ENCODE assay signal across 1 cellular context in the genomic region with DNA sequence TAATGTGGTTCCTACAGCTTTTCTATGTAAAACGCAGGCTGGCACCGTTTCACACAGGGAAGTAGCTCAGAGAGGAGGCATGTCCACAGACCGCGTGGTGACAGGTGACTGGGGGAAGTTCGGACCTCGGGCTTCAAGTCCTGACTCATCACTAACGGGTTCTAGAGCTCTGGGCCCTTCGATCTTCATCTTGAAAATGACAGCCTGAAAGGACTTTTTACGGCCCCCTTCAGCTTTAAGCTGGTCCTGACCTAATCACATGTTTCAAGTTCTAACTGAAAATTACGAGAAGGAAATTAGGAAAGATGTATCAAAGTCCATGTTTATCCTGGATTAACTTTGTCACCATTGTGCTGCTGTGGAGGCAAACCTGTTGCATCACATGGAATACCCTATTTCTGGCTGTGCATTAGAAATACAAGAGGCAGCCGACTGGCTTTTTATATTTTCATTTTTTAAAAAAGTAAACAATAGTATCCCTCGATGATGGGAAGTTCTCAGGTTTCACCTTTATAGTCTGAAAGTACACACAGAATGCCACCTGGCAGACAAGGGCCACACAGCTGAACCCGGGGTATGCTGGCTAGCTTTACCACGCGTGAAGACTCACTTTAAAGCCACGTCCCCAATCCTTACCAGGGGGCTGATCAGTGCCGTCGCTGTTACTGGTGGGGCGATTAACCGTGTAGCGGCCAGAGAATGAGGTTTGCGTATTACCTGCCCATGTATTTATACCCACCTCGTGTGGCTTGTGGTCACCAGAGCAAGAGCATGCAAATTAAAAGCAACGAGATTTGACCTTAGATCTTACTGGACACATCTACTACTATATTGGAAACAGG.
TF ChIP-seq lines count a peak whose summit lies in the region.

No MANE protein-coding gene starts in this region.

TF ChIP-seq in HepG2, 621 proteins besides CTCF, POLR2A, EP300 and RAD21 (continued from another document and continues in another):
- TF ChIP-seq, protein P1, sequence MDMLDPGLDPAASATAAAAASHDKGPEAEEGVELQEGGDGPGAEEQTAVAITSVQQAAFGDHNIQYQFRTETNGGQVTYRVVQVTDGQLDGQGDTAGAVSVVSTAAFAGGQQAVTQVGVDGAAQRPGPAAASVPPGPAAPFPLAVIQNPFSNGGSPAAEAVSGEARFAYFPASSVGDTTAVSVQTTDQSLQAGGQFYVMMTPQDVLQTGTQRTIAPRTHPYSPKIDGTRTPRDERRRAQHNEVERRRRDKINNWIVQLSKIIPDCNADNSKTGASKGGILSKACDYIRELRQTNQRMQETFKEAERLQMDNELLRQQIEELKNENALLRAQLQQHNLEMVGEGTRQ (IDR thresholded peaks at IDR 0.05; ENCODE audit: low read depth, low read length) = no peak
- TF ChIP-seq, protein P1 (CRISPR knock-in tag; IDR thresholded peaks at IDR 0.05; ENCODE audit: borderline replicate concordance) = 0 out of 2 replicates have a peak, but pooled peaks have one; percentile 10
- TF ChIP-seq REL (CRISPR knock-in tag; conservative IDR thresholded peaks at IDR 0.05) = no peak
- TF ChIP-seq ZFP90 (CRISPR knock-in tag; IDR thresholded peaks at IDR 0.05; ENCODE audit: borderline replicate concordance) = peak; percentile 23; the same call in 1 of the 2 replicates
- TF ChIP-seq ZNF766 (CRISPR knock-in tag; IDR thresholded peaks at IDR 0.05; ENCODE audit: borderline replicate concordance) = 0 out of 2 replicates have a peak, but pooled peaks have one; percentile 9
- no peak for TF ChIP-seq IKZF1 (IDR thresholded peaks at IDR 0.05)
- TF ChIP-seq, protein P2, sequence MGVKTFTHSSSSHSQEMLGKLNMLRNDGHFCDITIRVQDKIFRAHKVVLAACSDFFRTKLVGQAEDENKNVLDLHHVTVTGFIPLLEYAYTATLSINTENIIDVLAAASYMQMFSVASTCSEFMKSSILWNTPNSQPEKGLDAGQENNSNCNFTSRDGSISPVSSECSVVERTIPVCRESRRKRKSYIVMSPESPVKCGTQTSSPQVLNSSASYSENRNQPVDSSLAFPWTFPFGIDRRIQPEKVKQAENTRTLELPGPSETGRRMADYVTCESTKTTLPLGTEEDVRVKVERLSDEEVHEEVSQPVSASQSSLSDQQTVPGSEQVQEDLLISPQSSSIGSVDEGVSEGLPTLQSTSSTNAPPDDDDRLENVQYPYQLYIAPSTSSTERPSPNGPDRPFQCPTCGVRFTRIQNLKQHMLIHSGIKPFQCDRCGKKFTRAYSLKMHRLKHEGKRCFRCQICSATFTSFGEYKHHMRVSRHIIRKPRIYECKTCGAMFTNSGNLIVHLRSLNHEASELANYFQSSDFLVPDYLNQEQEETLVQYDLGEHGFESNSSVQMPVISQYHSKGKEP (CRISPR knock-in tag; IDR thresholded peaks at IDR 0.05) = no peak
- TF ChIP-seq CCAR2 (optimal IDR thresholded peaks at IDR 0.05; ENCODE audit: low read depth, low read length) = no peak
- peak; percentile 86 for TF ChIP-seq FOSL2 (CRISPR knock-in tag; IDR thresholded peaks at IDR 0.05)
- TF ChIP-seq ZNF234 (CRISPR knock-in tag; conservative IDR thresholded peaks at IDR 0.05) = peak; percentile 54; the same call in 1 of the 2 replicates
- no peak for TF ChIP-seq SMAD9 (CRISPR knock-in tag; IDR thresholded peaks at IDR 0.05)
- TF ChIP-seq ZNF264 (CRISPR knock-in tag; IDR thresholded peaks at IDR 0.05) = no peak
- peak; percentile 73; the same call in 1 of the 2 replicates for TF ChIP-seq ZNF614 (CRISPR knock-in tag; IDR thresholded peaks at IDR 0.05; ENCODE audit: borderline replicate concordance)
- no peak for TF ChIP-seq SP4 (CRISPR knock-in tag; IDR thresholded peaks at IDR 0.05)
- TF ChIP-seq ZNF703 (CRISPR knock-in tag; IDR thresholded peaks at IDR 0.05; ENCODE audit: borderline replicate concordance) = no peak; the same call in 1 of the 2 replicates
- TF ChIP-seq ZSCAN20 (CRISPR knock-in tag; IDR thresholded peaks at IDR 0.05; ENCODE audit: borderline replicate concordance) = no peak
- TF ChIP-seq ZNF318 (CRISPR knock-in tag; IDR thresholded peaks at IDR 0.05) = no peak
- no peak for TF ChIP-seq BRD4 (CRISPR knock-in tag; IDR thresholded peaks at IDR 0.05)
- TF ChIP-seq PREB (CRISPR knock-in tag; IDR thresholded peaks at IDR 0.05) = no peak
- TF ChIP-seq HNRNPUL1 (IDR thresholded peaks at IDR 0.05; ENCODE audit: low read depth, low read length) = no peak
- TF ChIP-seq HDAC2 (CRISPR knock-in tag; IDR thresholded peaks at IDR 0.05) = peak; percentile 93
- 0 out of 2 replicates have a peak, but pooled peaks have one; percentile 43 for TF ChIP-seq MEIS2 (CRISPR knock-in tag; IDR thresholded peaks at IDR 0.05)
- TF ChIP-seq ZFP1 (CRISPR knock-in tag; IDR thresholded peaks at IDR 0.05) = peak; percentile 86; the same call in 1 of the 2 replicates
- TF ChIP-seq ETV5 (CRISPR knock-in tag; IDR thresholded peaks at IDR 0.05; ENCODE audit: borderline replicate concordance) = peak; percentile 83
- no peak for TF ChIP-seq GABPA (IDR thresholded peaks at IDR 0.05; ENCODE audit: low read depth, low read length)
- TF ChIP-seq GABPA (CRISPR knock-in tag; IDR thresholded peaks at IDR 0.05; ENCODE audit: low read depth) = peak; percentile 48
- peak; percentile 40; the same call in 1 of the 2 replicates for TF ChIP-seq ZBTB34 (CRISPR knock-in tag; IDR thresholded peaks at IDR 0.05)
- no peak for TF ChIP-seq RBAK (CRISPR knock-in tag; IDR thresholded peaks at IDR 0.05)
- TF ChIP-seq, protein P3, sequence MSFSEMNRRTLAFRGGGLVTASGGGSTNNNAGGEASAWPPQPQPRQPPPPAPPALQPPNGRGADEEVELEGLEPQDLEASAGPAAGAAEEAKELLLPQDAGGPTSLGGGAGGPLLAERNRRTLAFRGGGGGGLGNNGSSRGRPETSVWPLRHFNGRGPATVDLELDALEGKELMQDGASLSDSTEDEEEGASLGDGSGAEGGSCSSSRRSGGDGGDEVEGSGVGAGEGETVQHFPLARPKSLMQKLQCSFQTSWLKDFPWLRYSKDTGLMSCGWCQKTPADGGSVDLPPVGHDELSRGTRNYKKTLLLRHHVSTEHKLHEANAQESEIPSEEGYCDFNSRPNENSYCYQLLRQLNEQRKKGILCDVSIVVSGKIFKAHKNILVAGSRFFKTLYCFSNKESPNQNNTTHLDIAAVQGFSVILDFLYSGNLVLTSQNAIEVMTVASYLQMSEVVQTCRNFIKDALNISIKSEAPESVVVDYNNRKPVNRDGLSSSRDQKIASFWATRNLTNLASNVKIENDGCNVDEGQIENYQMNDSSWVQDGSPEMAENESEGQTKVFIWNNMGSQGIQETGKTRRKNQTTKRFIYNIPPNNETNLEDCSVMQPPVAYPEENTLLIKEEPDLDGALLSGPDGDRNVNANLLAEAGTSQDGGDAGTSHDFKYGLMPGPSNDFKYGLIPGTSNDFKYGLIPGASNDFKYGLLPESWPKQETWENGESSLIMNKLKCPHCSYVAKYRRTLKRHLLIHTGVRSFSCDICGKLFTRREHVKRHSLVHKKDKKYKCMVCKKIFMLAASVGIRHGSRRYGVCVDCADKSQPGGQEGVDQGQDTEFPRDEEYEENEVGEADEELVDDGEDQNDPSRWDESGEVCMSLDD (CRISPR knock-in tag; IDR thresholded peaks at IDR 0.05; ENCODE audit: borderline replicate concordance) = no peak
- TF ChIP-seq, protein P4, sequence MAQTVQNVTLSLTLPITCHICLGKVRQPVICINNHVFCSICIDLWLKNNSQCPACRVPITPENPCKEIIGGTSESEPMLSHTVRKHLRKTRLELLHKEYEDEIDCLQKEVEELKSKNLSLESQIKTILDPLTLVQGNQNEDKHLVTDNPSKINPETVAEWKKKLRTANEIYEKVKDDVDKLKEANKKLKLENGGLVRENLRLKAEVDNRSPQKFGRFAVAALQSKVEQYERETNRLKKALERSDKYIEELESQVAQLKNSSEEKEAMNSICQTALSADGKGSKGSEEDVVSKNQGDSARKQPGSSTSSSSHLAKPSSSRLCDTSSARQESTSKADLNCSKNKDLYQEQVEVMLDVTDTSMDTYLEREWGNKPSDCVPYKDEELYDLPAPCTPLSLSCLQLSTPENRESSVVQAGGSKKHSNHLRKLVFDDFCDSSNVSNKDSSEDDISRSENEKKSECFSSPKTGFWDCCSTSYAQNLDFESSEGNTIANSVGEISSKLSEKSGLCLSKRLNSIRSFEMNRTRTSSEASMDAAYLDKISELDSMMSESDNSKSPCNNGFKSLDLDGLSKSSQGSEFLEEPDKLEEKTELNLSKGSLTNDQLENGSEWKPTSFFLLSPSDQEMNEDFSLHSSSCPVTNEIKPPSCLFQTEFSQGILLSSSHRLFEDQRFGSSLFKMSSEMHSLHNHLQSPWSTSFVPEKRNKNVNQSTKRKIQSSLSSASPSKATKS (CRISPR knock-in tag; IDR thresholded peaks at IDR 0.05) = peak; percentile 65; the same call in 1 of the 2 replicates
- TF ChIP-seq PAF1 (CRISPR knock-in tag; IDR thresholded peaks at IDR 0.05) = no peak; the same call in 1 of the 2 replicates
- TF ChIP-seq JUN (CRISPR knock-in tag; IDR thresholded peaks at IDR 0.05) = no peak
- no peak for TF ChIP-seq FOXM1 (CRISPR knock-in tag; IDR thresholded peaks at IDR 0.05)
- TF ChIP-seq ZNF746 (CRISPR knock-in tag; IDR thresholded peaks at IDR 0.05) = no peak
- no peak; the same call in 1 of the 2 replicates for TF ChIP-seq ZNF317 (CRISPR knock-in tag; IDR thresholded peaks at IDR 0.05)
- peak; percentile 97 for TF ChIP-seq MED1 (CRISPR knock-in tag; IDR thresholded peaks at IDR 0.05)
- TF ChIP-seq IKZF4 (CRISPR knock-in tag; IDR thresholded peaks at IDR 0.05; ENCODE audit: borderline replicate concordance, low read depth, not compliant biosample characterization) = no peak
- peak; percentile 83 for TF ChIP-seq PPARG (CRISPR knock-in tag; conservative IDR thresholded peaks at IDR 0.05)
- no peak for TF ChIP-seq ZNF383 (CRISPR knock-in tag; IDR thresholded peaks at IDR 0.05; ENCODE audit: borderline replicate concordance)
